ENCODE assay signal across 22 cellular contexts in genomic region chr20:58723628-58723984, GRCh38. TPM values are rescaled to one million over a fixed set of nuclear protein-coding genes. Genes with fewer than 3 reads are reported as not detected.
DNase-seq lines count a peak whose midpoint lies in the region; ATAC-seq, FAIRE-seq and TF ChIP-seq lines count a peak whose summit lies in the region.
"Had no signal": no experiment of that assay in that cellular context is flagged by ENCODE, and none has a peak within 500 bp of the region (broad histone marks: within the 10 kb centered on the region; RNA-seq: fewer than 3 reads in every experiment).

No MANE protein-coding gene starts in this region.

- H3K9me3 ChIP-seq in right atrium auricular region (peaks cover 0 to 15% of the 10 kb centered on the region in 2 donors), right cardiac atrium (ENCODE audit: control insufficient read depth, low read length) (no peaks in the 10 kb centered on the region), SK-N-SH (no peaks in the 10 kb centered on the region)

- H3K27ac ChIP-seq in right atrium auricular region, result no peak overlapping the region
- H3K27ac ChIP-seq in right cardiac atrium (ENCODE audit: low read length), result no peak overlapping the region
- no peak overlapping the region for H3K27ac ChIP-seq in SK-N-SH (ENCODE audit: low read depth in 2 of 2, low read length in 1 of 2)
- H3K27ac ChIP-seq: RWPE1, SJCRH30 had no signal

- no peak overlapping the region for H3K27ac Mint-ChIP-seq in chondrocyte (ENCODE audit: unreplicated experiment)
- no peak overlapping the region for H3K27ac Mint-ChIP-seq in osteocyte (ENCODE audit: unreplicated experiment)

- POLR2A ChIA-PET in SK-N-SH (lab: Yijun Ruan, JAX), result no interaction called here

- H4K20me1 ChIP-seq in SK-N-SH (ENCODE audit: insufficient read depth), result no peaks in the 10 kb centered on the region

- H3K4me3 ChIP-seq in right atrium auricular region (no peak overlapping the region), right cardiac atrium (ENCODE audit: low read length) (no peak overlapping the region), SK-N-SH (ENCODE audit: low read depth in 2 of 2, low read length in 1 of 2) (no peak overlapping the region)
- H3K4me3 ChIP-seq: SJCRH30 had no signal

- WGBS in right cardiac atrium, result 92% methylated on average over 3 of the region's 3 CpGs
- 74% methylated on average over 3 of the region's 3 CpGs for WGBS in SK-N-SH (ENCODE audit: low lambda C conversion rate)

- no peak overlapping the region for H2AFZ ChIP-seq in SK-N-SH (ENCODE audit: low read depth)

- no peaks in the 10 kb centered on the region for H3F3A ChIP-seq in SK-N-SH (replicated peaks; ENCODE audit: insufficient read depth)

- DNase-seq in right atrium auricular region (ENCODE audit: low spot score) (peak; percentile 43), right cardiac atrium (no peak), chondrocyte (ENCODE audit: low spot score) (peak; percentile 29), osteocyte (ENCODE audit: extremely low spot score, unreplicated experiment) (peak; percentile 56), SK-N-SH (no peak), D721Med (ENCODE audit: insufficient read length, low spot score) (no peak)
- DNase-seq: ACHN, AML-193, DMS53, KG1, NCI-H1048, NCI-H1436 treated with DMSO at 0.1 percent for 48 hours, NCI-H2029 treated with DMSO at 0.1 percent for 48 hours, NCI-H2171 treated with DMSO at 0.1 percent for 48 hours, NCI-H446 treated with DMSO at 0.1 percent for 48 hours, NCI-H748 treated with DMSO at 0.1 percent for 48 hours, PC-3, SJCRH30 had no signal

- TF ChIP-seq CTCF in right atrium auricular region (IDR thresholded peaks at IDR 0.05) (no peak), chondrocyte (IDR thresholded peaks at IDR 0.05) (no peak), osteocyte (IDR thresholded peaks at IDR 0.05) (no peak), SK-N-SH (IDR thresholded peaks at IDR 0.05) (no peak), D721Med (IDR thresholded peaks at IDR 0.05; ENCODE audit: insufficient read depth, missing control alignments) (no peak)

- H3K36me3 Mint-ChIP-seq in chondrocyte (ENCODE audit: low read depth), result peaks cover 7% of the 10 kb centered on the region
- no peaks in the 10 kb centered on the region for H3K36me3 Mint-ChIP-seq in osteocyte (ENCODE audit: unreplicated experiment)
- H3K36me3 Mint-ChIP-seq: CD14-positive monocyte had no signal

- H3K4me1 Mint-ChIP-seq in chondrocyte (ENCODE audit: low read depth), result no peaks in the 10 kb centered on the region
- H3K4me1 Mint-ChIP-seq in osteocyte (ENCODE audit: unreplicated experiment), result no peaks in the 10 kb centered on the region

- ATAC-seq in right cardiac atrium (no peak), HG02840 (IDR thresholded peaks at IDR 0.05; ENCODE audit: low FRiP score, unreplicated experiment) (no peak)
- ATAC-seq: PC-3 had no signal

- CTCF ChIA-PET in SK-N-SH (lab: Yijun Ruan, JAX), result no interaction called here

- H3K9me2 ChIP-seq in SK-N-SH, result no peaks in the 10 kb centered on the region

- H3K27me3 Mint-ChIP-seq in chondrocyte (ENCODE audit: low read depth), result peaks cover 37% of the 10 kb centered on the region
- H3K27me3 Mint-ChIP-seq in osteocyte (ENCODE audit: unreplicated experiment), result peaks cover 54% of the 10 kb centered on the region

- H3K36me3 ChIP-seq in right atrium auricular region, result no peaks in the 10 kb centered on the region
- no peaks in the 10 kb centered on the region for H3K36me3 ChIP-seq in SK-N-SH (replicated peaks in 1 of 2; ENCODE audit: control insufficient read depth in 1 of 2, insufficient read depth in 2 of 2, low read length in 1 of 2)
- H3K36me3 ChIP-seq: SJCRH30 had no signal

- H3K9me3 Mint-ChIP-seq in chondrocyte (ENCODE audit: low read depth) (peaks cover 27% of the 10 kb centered on the region), osteocyte (ENCODE audit: unreplicated experiment) (peaks cover 18% of the 10 kb centered on the region)

- H3K4me1 ChIP-seq in right atrium auricular region, result no peaks in the 10 kb centered on the region
- H3K4me1 ChIP-seq in right cardiac atrium (ENCODE audit: control insufficient read depth, insufficient read depth, low read length), result no peaks in the 10 kb centered on the region
- H3K4me1 ChIP-seq in SK-N-SH (ENCODE audit: control insufficient read depth in 1 of 2, insufficient read depth in 2 of 2, low read depth in 1 of 2, low read length in 1 of 2), result no peaks in the 10 kb centered on the region

- no peak overlapping the region for H3K9ac ChIP-seq in SK-N-SH

- no peaks in the 10 kb centered on the region for H3K27me3 ChIP-seq in right atrium auricular region
- no peaks in the 10 kb centered on the region for H3K27me3 ChIP-seq in right cardiac atrium (ENCODE audit: control insufficient read depth, insufficient read depth)
- H3K27me3 ChIP-seq in SK-N-SH (ENCODE audit: insufficient read depth), result peaks cover 10% of the 10 kb centered on the region; the same call in 1 of the 2 replicates
- H3K27me3 ChIP-seq: SJCRH30 had no signal

- intact Hi-C loops in right cardiac atrium (cut with DNase I), result loop anchor here in 1 of 4 donors (10.0 kb wide), 1 partner anchor 61 kb away; no protein-coding TSS in a partner anchor

- no peaks in the 10 kb centered on the region for H3K79me2 ChIP-seq in SK-N-SH (ENCODE audit: insufficient read depth)

- no peak for TF ChIP-seq EP300 in SK-N-SH (IDR thresholded peaks at IDR 0.05; ENCODE audit: borderline replicate concordance in 1 of 2, low read depth in 1 of 2, low read length in 1 of 2)

- no peak for TF ChIP-seq RAD21 in SK-N-SH (IDR thresholded peaks at IDR 0.05; ENCODE audit: low read length)

- H3K4me3 Mint-ChIP-seq in chondrocyte (ENCODE audit: unreplicated experiment) (no peak overlapping the region), osteocyte (ENCODE audit: unreplicated experiment) (no peak overlapping the region)

- H3K4me2 ChIP-seq in SK-N-SH, result no peak overlapping the region

- no peak for FAIRE-seq in D721Med (lab: Jason Lieb, UNC)
- FAIRE-seq: GM19239 had no signal

TF ChIP-seq in SK-N-SH, 30 proteins besides CTCF, POLR2A, EP300 and RAD21 (continues in another document):
- no peak for TF ChIP-seq NFIC (IDR thresholded peaks at IDR 0.05; ENCODE audit: borderline replicate concordance)
- TF ChIP-seq USF1 (IDR thresholded peaks at IDR 0.05; ENCODE audit: borderline replicate concordance, low read depth), result no peak
- no peak for TF ChIP-seq REST (IDR thresholded peaks at IDR 0.05; ENCODE audit: low read depth, low read length)
- no peak for TF ChIP-seq SMC3 (IDR thresholded peaks at IDR 0.05; ENCODE audit: low read depth, low read length)
- no peak for TF ChIP-seq TCF12 (IDR thresholded peaks at IDR 0.05)
- no peak for TF ChIP-seq MEF2A (IDR thresholded peaks at IDR 0.05; ENCODE audit: borderline replicate concordance, low read depth)
- TF ChIP-seq FOXM1 (IDR thresholded peaks at IDR 0.05; ENCODE audit: low read depth), result no peak
- TF ChIP-seq ZBTB33 (IDR thresholded peaks at IDR 0.05; ENCODE audit: borderline replicate concordance, low read depth), result no peak

RNA-seq across cellular contexts. Expression of gene NPEPL1, which starts 31.0 kb away (rescaled TPM):
- total RNA-seq in right atrium auricular region (10 to 100 TPM; 12.2 to 14.1 TPM), right cardiac atrium (10 to 100 TPM; 22.0 to 28.8 (median 23.0) TPM), chondrocyte (10.2 to 32.8 TPM (median 31.3 TPM) in 3 replicates), osteocyte (13.1 and 13.6 TPM in 2 replicates)
- polyA plus RNA-seq in right cardiac atrium (26.1 TPM), SK-N-SH (2012; rRNA removed) (2.3 and 2.8 TPM in 2 replicates)
- polyA plus RNA-seq in SK-N-SH (2012; cell fraction: cytosol; rRNA removed), result 0.15 and 0.31 TPM in 2 replicates
- 26.7 and 39.7 TPM in 2 replicates for polyA plus RNA-seq in SK-N-SH (2012; cell fraction: nucleus; rRNA removed)

Comparison
In these comparisons a context has a peak if more than half of its experiments do, and no peak if none do; other contexts are left out.
1. DNase-seq: peak in right atrium auricular region (single experiment), chondrocyte (single experiment) and osteocyte (single experiment); none in right cardiac atrium (0 of 3), SK-N-SH (single experiment) and D721Med (single experiment).